10 cellular contexts compared by ENCODE assay signal in the genomic region with DNA sequence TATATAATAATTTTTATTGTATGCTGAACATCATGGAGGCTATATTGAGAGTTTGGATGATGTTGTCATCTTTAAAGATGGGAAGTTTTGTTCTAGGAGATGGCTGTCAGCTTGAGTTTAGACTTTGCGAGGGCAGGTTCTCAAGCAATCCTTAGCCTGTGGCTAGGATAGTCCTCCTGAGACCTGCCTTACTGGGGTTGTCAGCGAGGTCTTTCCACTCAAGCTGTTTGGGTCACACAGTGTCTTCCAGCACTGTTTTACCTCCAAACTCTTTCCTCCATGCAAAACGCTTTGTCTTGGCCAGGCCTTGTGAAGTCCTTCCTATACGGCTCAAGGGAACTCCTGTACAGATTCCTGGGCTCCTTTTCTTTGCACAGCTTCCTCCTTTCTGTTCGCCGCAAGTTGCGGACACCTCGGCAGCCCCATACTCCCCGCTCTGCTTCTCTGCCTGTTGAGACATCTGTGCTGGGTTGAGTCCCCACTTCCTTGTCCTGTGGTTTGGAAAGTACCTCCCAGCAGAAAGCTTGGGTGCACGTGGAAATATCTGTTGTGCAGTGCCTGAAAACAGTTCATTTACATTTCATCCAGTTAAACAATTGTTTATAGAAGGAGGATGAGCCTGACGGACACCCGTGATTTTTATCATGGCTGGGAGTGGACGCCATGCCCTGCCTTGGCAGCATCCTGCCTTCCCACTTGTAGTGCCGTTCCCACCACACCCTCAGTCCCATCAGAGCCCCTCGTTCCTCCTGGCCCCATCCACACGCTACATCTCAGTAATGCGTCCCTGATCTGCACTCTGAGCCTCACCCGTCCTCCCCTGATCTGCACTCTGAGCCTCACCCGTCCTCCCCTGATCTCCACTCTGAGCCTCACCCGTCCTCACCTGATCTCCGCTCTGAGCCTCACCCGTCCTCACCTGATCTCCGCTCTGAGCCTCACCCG. TPM values are rescaled to one million over a fixed set of nuclear protein-coding genes. Genes with fewer than 3 reads are reported as not detected.
DNase-seq lines count a peak whose midpoint lies in the region; ATAC-seq and TF ChIP-seq lines count a peak whose summit lies in the region.
"Had no signal": no experiment of that assay in that cellular context is flagged by ENCODE, and none has a peak within 500 bp of the region (broad histone marks: within the 10 kb centered on the region; RNA-seq: fewer than 3 reads in every experiment).

No MANE protein-coding gene starts in this region.

- no peak overlapping the region for H3K4ac ChIP-seq in neuronal stem cell (ENCODE audit: low read length)

- H3K79me1 ChIP-seq in neuronal stem cell (ENCODE audit: low read depth, low read length): peaks cover 4% of the 10 kb centered on the region

- H3K4me3 Mint-ChIP-seq in activated T-helper 1 cell treated with anti-CD3 and anti-CD28 coated beads, Interleukin-12 subunit alpha, Interleukin-12 subunit beta, Interleukin-2, Interleukin-4 antibody, amounts not matched to agents 30 ng/mL and 10 ng/mL and 1 ng/mL, durations not matched to agents 14 hours and 24 hours and 36 hours: peak overlapping the region; percentile 38

- H3K23ac ChIP-seq in neuronal stem cell (ENCODE audit: low read depth, low read length, poor library complexity): peak overlapping the region; percentile 1

- no peak overlapping the region for H3K4me2 ChIP-seq in neuronal stem cell (ENCODE audit: insufficient read depth, low read length, poor library complexity, severe bottlenecking)

- H4K8ac ChIP-seq in neuronal stem cell (ENCODE audit: low read depth, low read length): no peak overlapping the region

- peaks cover 9% of the 10 kb centered on the region for H3K36me3 Mint-ChIP-seq in activated T-helper 1 cell treated with anti-CD3 and anti-CD28 coated beads, Interleukin-12 subunit alpha, Interleukin-12 subunit beta, Interleukin-2, Interleukin-4 antibody, amounts not matched to agents 30 ng/mL and 10 ng/mL and 1 ng/mL, durations not matched to agents 14 hours and 24 hours and 36 hours (ENCODE audit: low read depth)

- no peak overlapping the region for H2AFZ ChIP-seq in neuronal stem cell (ENCODE audit: low read length)

- intact Hi-C loops in activated T-helper 1 cell treated with anti-CD3 and anti-CD28 coated beads, Interleukin-12 subunit alpha, Interleukin-12 subunit beta, Interleukin-2, Interleukin-4 antibody, amounts not matched to agents 30 ng/mL and 10 ng/mL and 1 ng/mL, durations not matched to agents 14 hours and 24 hours and 36 hours (cut with micrococcal nuclease): no loop called here

- no peak overlapping the region for H3K9ac ChIP-seq in neuronal stem cell (ENCODE audit: low read depth, low read length, poor library complexity)

- H3K4me1 Mint-ChIP-seq in activated T-helper 1 cell treated with anti-CD3 and anti-CD28 coated beads, Interleukin-12 subunit alpha, Interleukin-12 subunit beta, Interleukin-2, Interleukin-4 antibody, amounts not matched to agents 30 ng/mL and 10 ng/mL and 1 ng/mL, durations not matched to agents 14 hours and 24 hours and 36 hours (ENCODE audit: low read depth): peaks cover 40% of the 10 kb centered on the region

- no peak overlapping the region for H2BK15ac ChIP-seq in neuronal stem cell (ENCODE audit: low read length)

- peak overlapping the region; percentile 27 for H3K14ac ChIP-seq in neuronal stem cell (ENCODE audit: low read length)

- H2BK5ac ChIP-seq in neuronal stem cell (ENCODE audit: low read length): no peak overlapping the region

- peak; percentile 78 for DNase-seq in GM19240 (ENCODE audit: insufficient read length, low spot score)
- DNase-seq in NB4 (ENCODE audit: low read depth): peak; percentile 99
- peak; percentile 76 for DNase-seq in activated T-helper 1 cell treated with anti-CD3 and anti-CD28 coated beads, Interleukin-12 subunit alpha, Interleukin-12 subunit beta, Interleukin-2, Interleukin-4 antibody, amounts not matched to agents 30 ng/mL and 10 ng/mL and 1 ng/mL, durations not matched to agents 14 hours and 24 hours and 36 hours (ENCODE audit: low spot score)
- DNase-seq in neuronal stem cell (ENCODE audit: low spot score): no peak
- DNase-seq in foreskin melanocyte: no peak
- DNase-seq in HK-2 (ENCODE audit: unreplicated experiment): no peak
- DNase-seq in DMS79 (lab: John Stamatoyannopoulos, UW): no peak

- no CpG with 5 or more reads among the region's 24 CpGs for whole genome bisulfite sequencing in neuronal stem cell (ENCODE audit: extremely low coverage in 2 of 2, insufficient read length in 2 of 2, insufficient replicate concordance in 1 of 2), 2 donors

- H3K9me3 ChIP-seq in neuronal stem cell (replicated peaks in 1 of 2; ENCODE audit: control insufficient read depth in 2 of 2, insufficient read depth in 1 of 2, low read depth in 1 of 2, low read length in 2 of 2): peaks cover 2% of the 10 kb centered on the region in 2 donors

- peak overlapping the region; percentile 76 for H3K18ac ChIP-seq in neuronal stem cell (ENCODE audit: low read length)

- no peak overlapping the region for H4K91ac ChIP-seq in neuronal stem cell (ENCODE audit: low read depth, low read length, poor library complexity)

- H3K27me3 ChIP-seq in neuronal stem cell (ENCODE audit: control insufficient read depth in 3 of 3, insufficient read depth in 3 of 3, low read depth in 1 of 3, low read length in 3 of 3): peaks cover 0 to 7% (median 2%) of the 10 kb centered on the region in 3 experiments

- no peak overlapping the region for H2BK120ac ChIP-seq in neuronal stem cell (ENCODE audit: low read depth, low read length)

- H3K27ac Mint-ChIP-seq in activated T-helper 1 cell treated with anti-CD3 and anti-CD28 coated beads, Interleukin-12 subunit alpha, Interleukin-12 subunit beta, Interleukin-2, Interleukin-4 antibody, amounts not matched to agents 30 ng/mL and 10 ng/mL and 1 ng/mL, durations not matched to agents 14 hours and 24 hours and 36 hours: peak overlapping the region; percentile 61

- H3K27me3 Mint-ChIP-seq in activated T-helper 1 cell treated with anti-CD3 and anti-CD28 coated beads, Interleukin-12 subunit alpha, Interleukin-12 subunit beta, Interleukin-2, Interleukin-4 antibody, amounts not matched to agents 30 ng/mL and 10 ng/mL and 1 ng/mL, durations not matched to agents 14 hours and 24 hours and 36 hours (ENCODE audit: insufficient read depth): peaks cover 2% of the 10 kb centered on the region

- H3K4me1 ChIP-seq in neuronal stem cell (ENCODE audit: control insufficient read depth in 2 of 2, insufficient read depth in 1 of 2, low read depth in 1 of 2, low read length in 2 of 2): peaks cover 15 to 19% of the 10 kb centered on the region in 2 donors

- TF ChIP-seq POLR2A in NB4 (IDR thresholded peaks at IDR 0.05; ENCODE audit: extremely low read depth, insufficient read length): no peak

- H3K36me3 ChIP-seq in neuronal stem cell (replicated peaks in 1 of 2; ENCODE audit: control insufficient read depth in 2 of 2, insufficient read depth in 2 of 2, low read length in 2 of 2): peaks cover 0 to 2% of the 10 kb centered on the region in 2 donors

- no peak for ATAC-seq in GM19324 (IDR thresholded peaks at IDR 0.05; ENCODE audit: low FRiP score, unreplicated experiment)

- H2BK12ac ChIP-seq in neuronal stem cell (ENCODE audit: low read length): no peak overlapping the region

- no peak overlapping the region for H2AK5ac ChIP-seq in neuronal stem cell (ENCODE audit: low read depth, low read length)

- H3K4me3 ChIP-seq in NB4 (ENCODE audit: low read depth, low read length) (no peak overlapping the region), neuronal stem cell (ENCODE audit: low read length in 2 of 2) (no peak overlapping the region)

- H3K27ac ChIP-seq in neuronal stem cell (replicated peaks; ENCODE audit: low read length): no peak overlapping the region

- H3K9me3 Mint-ChIP-seq in activated T-helper 1 cell treated with anti-CD3 and anti-CD28 coated beads, Interleukin-12 subunit alpha, Interleukin-12 subunit beta, Interleukin-2, Interleukin-4 antibody, amounts not matched to agents 30 ng/mL and 10 ng/mL and 1 ng/mL, durations not matched to agents 14 hours and 24 hours and 36 hours: peaks cover 22% of the 10 kb centered on the region

- TF ChIP-seq CTCF in NB4 (IDR thresholded peaks at IDR 0.05; ENCODE audit: low read depth, low read length): no peak

RNA-seq across cellular contexts. Expression of gene CBFA2T3, which starts 55.0 kb away (rescaled TPM):
- 0.05 TPM in 1 of 2 replicates, not detected in the other for total RNA-seq in activated T-helper 1 cell treated with anti-CD3 and anti-CD28 coated beads, Interleukin-12 subunit alpha, Interleukin-12 subunit beta, Interleukin-2, Interleukin-4 antibody, amounts not matched to agents 30 ng/mL and 10 ng/mL and 1 ng/mL, durations not matched to agents 14 hours and 24 hours and 36 hours
- polyA plus RNA-seq in neuronal stem cell (2013, experiment 1 of 2): 8.3 TPM
- polyA plus RNA-seq in neuronal stem cell (2013, experiment 2 of 2): 8.0 TPM
- total RNA-seq: dermis microvascular lymphatic vessel endothelial cell, renal cortical epithelial cell had no signal

Comparison
In these comparisons a context has a peak if more than half of its experiments do, and no peak if none do; other contexts are left out.
1. DNase-seq: peak in GM19240 (single experiment), NB4 (single experiment) and activated T-helper 1 cell treated with anti-CD3 and anti-CD28 coated beads, Interleukin-12 subunit alpha, Interleukin-12 subunit beta, Interleukin-2, Interleukin-4 antibody, amounts not matched to agents 30 ng/mL and 10 ng/mL and 1 ng/mL, durations not matched to agents 14 hours and 24 hours and 36 hours (single experiment); none in neuronal stem cell (single experiment), foreskin melanocyte (single experiment), HK-2 (single experiment) and DMS79 (single experiment).